Comparison of ENCODE assay signal across 1 cellular context in genomic region chr3:126542340-126543241, GRCh38.
TF ChIP-seq lines count a peak whose summit lies in the region.

No MANE protein-coding gene starts in this region.

TF ChIP-seq in H1, 55 proteins besides CTCF, POLR2A, EP300 and RAD21:
- TF ChIP-seq KDM4A (IDR thresholded peaks at IDR 0.05; ENCODE audit: low read depth, low read length, severe bottlenecking) (peak; percentile 11), POU5F1 (IDR thresholded peaks at IDR 0.05; ENCODE audit: low read depth, low read length) (no peak), RXRA (IDR thresholded peaks at IDR 0.05; ENCODE audit: insufficient read depth, low read depth, low read length) (no peak), MAFK (IDR thresholded peaks at IDR 0.05; ENCODE audit: low read depth, low read length) (no peak)
TF ChIP-seq in H1: peak in this region for 1.
